Comparison of ENCODE assay signal across 14 cellular contexts in the genomic region with DNA sequence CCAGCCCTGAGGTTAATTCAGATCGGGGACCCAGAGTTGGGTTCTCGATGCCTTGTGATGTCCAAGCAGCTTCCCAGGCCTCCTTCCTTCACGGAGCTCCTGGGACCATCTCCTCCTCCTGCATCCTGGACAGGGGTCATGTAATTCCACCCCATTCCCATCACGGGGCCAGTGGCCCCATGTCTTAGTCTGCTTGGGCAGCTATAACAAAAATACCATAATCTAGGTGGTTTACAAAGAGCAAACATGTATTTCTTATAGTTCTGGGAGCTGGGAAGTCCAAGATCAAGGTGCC. TPM values are rescaled to one million over a fixed set of nuclear protein-coding genes. Genes with fewer than 3 reads are reported as not detected.
A peak's percentile ranks its signal among the peaks of the same experiment; 100 is the strongest.
DNase-seq lines count a peak whose midpoint lies in the region; ATAC-seq and TF ChIP-seq lines count a peak whose summit lies in the region.
"Had no signal": no experiment of that assay in that cellular context is flagged by ENCODE, and none has a peak within 500 bp of the region (broad histone marks: within the 10 kb centered on the region; RNA-seq: fewer than 3 reads in every experiment).

No MANE protein-coding gene starts in this region.

- H3K9me3 Mint-ChIP-seq in activated CD8-positive, alpha-beta T cell treated with anti-CD3 and anti-CD28 coated beads, Interleukin-2, amount 10 ng/mL, durations not matched to agents 7 days and 5 days (ENCODE audit: insufficient read depth) = no peaks in the 10 kb centered on the region
- H3K9me3 Mint-ChIP-seq in activated CD8-positive, alpha-beta T cell treated with anti-CD3 and anti-CD28 coated beads for 36 hours = no peaks in the 10 kb centered on the region
- H3K9me3 Mint-ChIP-seq in osteocyte (ENCODE audit: unreplicated experiment) = no peaks in the 10 kb centered on the region
- H3K9me3 Mint-ChIP-seq: CD4-positive, alpha-beta memory T cell; H9 had no signal

- H3K9me3 ChIP-seq in OCI-LY3 (ENCODE audit: insufficient read depth, low read length) (no peaks in the 10 kb centered on the region), lung (ENCODE audit: control insufficient read depth in 2 of 2, insufficient read depth in 1 of 2, low read length in 1 of 2) (no peaks in the 10 kb centered on the region)
- H3K9me3 ChIP-seq: BLaER1 had no signal

- peaks cover 31% of the 10 kb centered on the region for H3K27me3 ChIP-seq in OCI-LY3 (ENCODE audit: low read depth, low read length)
- no peaks in the 10 kb centered on the region for H3K27me3 ChIP-seq in lung (ENCODE audit: control insufficient read depth, insufficient read depth)
- H3K27me3 ChIP-seq: BLaER1 had no signal

- H3K79me2 ChIP-seq in OCI-LY3 (ENCODE audit: low read length) = no peaks in the 10 kb centered on the region

- TF ChIP-seq CTCF in activated CD8-positive, alpha-beta T cell treated with anti-CD3 and anti-CD28 coated beads for 36 hours (IDR thresholded peaks at IDR 0.05) = no peak
- no peak for TF ChIP-seq CTCF in OCI-LY3 (IDR thresholded peaks at IDR 0.05; ENCODE audit: low read depth, low read length)
- TF ChIP-seq CTCF in lung (IDR thresholded peaks at IDR 0.05; ENCODE audit: control extremely low read depth, extremely low read depth) = no peak
- TF ChIP-seq CTCF in osteocyte (IDR thresholded peaks at IDR 0.05) = no peak

- intact Hi-C loops in activated CD8-positive, alpha-beta T cell treated with anti-CD3 and anti-CD28 coated beads for 36 hours (cut with micrococcal nuclease) = no loop called here

- H3K36me3 Mint-ChIP-seq in activated CD8-positive, alpha-beta T cell treated with anti-CD3 and anti-CD28 coated beads, Interleukin-2, amount 10 ng/mL, durations not matched to agents 7 days and 5 days (ENCODE audit: low read depth) = no peaks in the 10 kb centered on the region
- H3K36me3 Mint-ChIP-seq in activated CD8-positive, alpha-beta T cell treated with anti-CD3 and anti-CD28 coated beads for 36 hours (ENCODE audit: low read depth) = no peaks in the 10 kb centered on the region
- H3K36me3 Mint-ChIP-seq in osteocyte (ENCODE audit: unreplicated experiment) = no peaks in the 10 kb centered on the region
- H3K36me3 Mint-ChIP-seq: CD14-positive monocyte; CD4-positive, alpha-beta memory T cell had no signal

- no peak overlapping the region for H2AFZ ChIP-seq in OCI-LY3 (ENCODE audit: low read depth, low read length)

- WGBS in lung, 2 donors = 86 to 96% methylated on average over 4 of the region's 4 CpGs

- no peak for ATAC-seq in activated CD8-positive, alpha-beta T cell treated with anti-CD3 and anti-CD28 coated beads, Interleukin-2, amount 10 ng/mL, durations not matched to agents 7 days and 5 days
- no peak for ATAC-seq in activated CD8-positive, alpha-beta T cell treated with anti-CD3 and anti-CD28 coated beads for 36 hours
- no peak for ATAC-seq in lung (ENCODE audit: insufficient read depth, low FRiP score)

- CTCF ChIA-PET in activated CD8-positive, alpha-beta T cell treated with anti-CD3 and anti-CD28 coated beads, Interleukin-2, amount 10 ng/mL, durations not matched to agents 7 days and 5 days (lab: Charles Lee) = interaction anchor here (0.7 to 14.2 kb wide), 32 partner anchors 8 to 229 kb away, joined by 3 to 364 read pairs (median 5); partner anchors contain the start of gene TP53I11
- CTCF ChIA-PET in activated CD8-positive, alpha-beta T cell treated with anti-CD3 and anti-CD28 coated beads for 36 hours (lab: Charles Lee) = interaction anchor here (0.6 to 20.6 kb wide), 46 partner anchors 8 to 274 kb away, joined by 3 to 942 read pairs (median 4); no protein-coding TSS in a partner anchor

- no peak overlapping the region for H3K27ac Mint-ChIP-seq in activated CD8-positive, alpha-beta T cell treated with anti-CD3 and anti-CD28 coated beads, Interleukin-2, amount 10 ng/mL, durations not matched to agents 7 days and 5 days
- H3K27ac Mint-ChIP-seq in activated CD8-positive, alpha-beta T cell treated with anti-CD3 and anti-CD28 coated beads for 36 hours = no peak overlapping the region
- H3K27ac Mint-ChIP-seq in osteocyte (ENCODE audit: unreplicated experiment) = no peak overlapping the region
- H3K27ac Mint-ChIP-seq: CD14-positive monocyte; CD4-positive, alpha-beta memory T cell; H9 had no signal

- H3K36me3 ChIP-seq in OCI-LY3 (replicated peaks; ENCODE audit: low read depth, low read length) (no peaks in the 10 kb centered on the region), lung (ENCODE audit: control insufficient read depth in 2 of 2, insufficient read depth in 2 of 2, low read length in 2 of 2) (no peaks in the 10 kb centered on the region)
- H3K36me3 ChIP-seq: BLaER1 had no signal

- DNase-seq in activated CD8-positive, alpha-beta T cell treated with anti-CD3 and anti-CD28 coated beads, Interleukin-2, amount 10 ng/mL, durations not matched to agents 7 days and 5 days = peak; percentile 17
- no peak for DNase-seq in activated CD8-positive, alpha-beta T cell treated with anti-CD3 and anti-CD28 coated beads for 36 hours
- DNase-seq in ecto neural progenitor cell (ENCODE audit: low spot score) (peak; percentile 32), lung (ENCODE audit: low spot score) (peak; percentile 16), SKM-1 (lab: John Stamatoyannopoulos, UW; ENCODE audit: unreplicated experiment) (no peak), osteocyte (ENCODE audit: extremely low spot score, unreplicated experiment) (no peak), NCI-H524 treated with DMSO at 0.1 percent for 48 hours (lab: John Stamatoyannopoulos, UW) (no peak)
- DNase-seq: 8988T; CD4-positive, alpha-beta memory T cell; GF-D8 had no signal

- no peaks in the 10 kb centered on the region for H4K20me1 ChIP-seq in OCI-LY3 (ENCODE audit: insufficient read depth, low read length)
- H4K20me1 ChIP-seq: BLaER1 had no signal

- no peak overlapping the region for H3K4me3 Mint-ChIP-seq in activated CD8-positive, alpha-beta T cell treated with anti-CD3 and anti-CD28 coated beads, Interleukin-2, amount 10 ng/mL, durations not matched to agents 7 days and 5 days
- H3K4me3 Mint-ChIP-seq in activated CD8-positive, alpha-beta T cell treated with anti-CD3 and anti-CD28 coated beads for 36 hours = no peak overlapping the region
- H3K4me3 Mint-ChIP-seq in osteocyte (ENCODE audit: unreplicated experiment) = no peak overlapping the region
- H3K4me3 Mint-ChIP-seq: CD14-positive monocyte; CD4-positive, alpha-beta memory T cell; H9 had no signal

- H3K4me1 Mint-ChIP-seq in activated CD8-positive, alpha-beta T cell treated with anti-CD3 and anti-CD28 coated beads, Interleukin-2, amount 10 ng/mL, durations not matched to agents 7 days and 5 days (ENCODE audit: low read depth) = peaks cover 11% of the 10 kb centered on the region
- peaks cover 13% of the 10 kb centered on the region for H3K4me1 Mint-ChIP-seq in activated CD8-positive, alpha-beta T cell treated with anti-CD3 and anti-CD28 coated beads for 36 hours (ENCODE audit: low read depth)
- H3K4me1 Mint-ChIP-seq in osteocyte (ENCODE audit: unreplicated experiment) = peaks cover 19% of the 10 kb centered on the region

- H3K27me3 Mint-ChIP-seq in activated CD8-positive, alpha-beta T cell treated with anti-CD3 and anti-CD28 coated beads, Interleukin-2, amount 10 ng/mL, durations not matched to agents 7 days and 5 days (ENCODE audit: low read depth) = peaks cover 15% of the 10 kb centered on the region
- peaks cover 4% of the 10 kb centered on the region for H3K27me3 Mint-ChIP-seq in activated CD8-positive, alpha-beta T cell treated with anti-CD3 and anti-CD28 coated beads for 36 hours
- peaks cover 4% of the 10 kb centered on the region for H3K27me3 Mint-ChIP-seq in osteocyte (ENCODE audit: unreplicated experiment)

- H3K27ac ChIP-seq in OCI-LY3 (ENCODE audit: low read length) = no peak overlapping the region
- H3K27ac ChIP-seq in lung (ENCODE audit: low read depth in 1 of 2, low read length in 1 of 2) = no peak overlapping the region
- H3K27ac ChIP-seq: BLaER1 had no signal

- POLR2A ChIA-PET in activated CD8-positive, alpha-beta T cell treated with anti-CD3 and anti-CD28 coated beads, Interleukin-2, amount 10 ng/mL, durations not matched to agents 7 days and 5 days (lab: Charles Lee) = interaction anchor here (1.3 kb wide), 1 partner anchor 164 kb away, joined by 3 read pairs; no protein-coding TSS in a partner anchor
- POLR2A ChIA-PET in activated CD8-positive, alpha-beta T cell treated with anti-CD3 and anti-CD28 coated beads for 36 hours (lab: Charles Lee) = interaction anchor here (1.4 to 3.5 kb wide), 5 partner anchors 27 to 177 kb away, joined by 3 to 27 read pairs (median 7); no protein-coding TSS in a partner anchor

- peaks cover 55% of the 10 kb centered on the region for H3K4me1 ChIP-seq in OCI-LY3 (ENCODE audit: low read length)
- H3K4me1 ChIP-seq in lung (ENCODE audit: control insufficient read depth in 2 of 2, insufficient read depth in 2 of 2, low read length in 2 of 2) = peaks cover 0 to 2% of the 10 kb centered on the region in 2 donors

- no peak overlapping the region; the same call in 1 of the 2 replicates for H3K9ac ChIP-seq in OCI-LY3 (ENCODE audit: low read length)
- H3K9ac ChIP-seq: BLaER1 had no signal

- H3K4me2 ChIP-seq in OCI-LY3 (ENCODE audit: low read length) = peak overlapping the region; percentile 6; the same call in 1 of the 2 replicates

- H3K4me3 ChIP-seq in OCI-LY3 (ENCODE audit: low read length) (no peak overlapping the region), lung (no peak overlapping the region)
- H3K4me3 ChIP-seq: BLaER1 had no signal

RNA-seq across cellular contexts. Expression of gene PRDM11, which starts 41.7 kb away (rescaled TPM):
- 1 to 10 TPM; 3.5 to 3.6 TPM for total RNA-seq in activated CD8-positive, alpha-beta T cell treated with anti-CD3 and anti-CD28 coated beads, Interleukin-2, amount 10 ng/mL, durations not matched to agents 7 days and 5 days
- total RNA-seq in activated CD8-positive, alpha-beta T cell treated with anti-CD3 and anti-CD28 coated beads for 36 hours = 1 to 10 TPM; 2.6 to 3.5 TPM
- total RNA-seq in lung (10 to 100 TPM; 22.5 to 35.1 TPM), osteocyte (22.9 and 25.4 TPM in 2 replicates)
- 1 to 10 TPM; 3.7 to 5.7 TPM for polyA plus RNA-seq in lung

Comparison
In these comparisons a context has a peak if more than half of its experiments do, and no peak if none do; other contexts are left out.
1. DNase-seq: peak in activated CD8-positive, alpha-beta T cell treated with anti-CD3 and anti-CD28 coated beads, Interleukin-2, amount 10 ng/mL, durations not matched to agents 7 days and 5 days (single experiment), ecto neural progenitor cell (single experiment) and lung (single experiment); none in activated CD8-positive, alpha-beta T cell treated with anti-CD3 and anti-CD28 coated beads for 36 hours (single experiment), SKM-1 (single experiment), osteocyte (single experiment) and NCI-H524 treated with DMSO at 0.1 percent for 48 hours (single experiment).